1 cellular context compared by ENCODE assay signal in genomic region chr1:189158155-189158554, GRCh38.
TF ChIP-seq lines count a peak whose summit lies in the region.

No MANE protein-coding gene starts in this region.

TF ChIP-seq in HCT116, 20 proteins besides CTCF, POLR2A, EP300 and RAD21 (continued from another document):
- no peak for TF ChIP-seq ZNF274 (IDR thresholded peaks at IDR 0.05; ENCODE audit: low read depth, low read length)
- TF ChIP-seq, protein P1, sequence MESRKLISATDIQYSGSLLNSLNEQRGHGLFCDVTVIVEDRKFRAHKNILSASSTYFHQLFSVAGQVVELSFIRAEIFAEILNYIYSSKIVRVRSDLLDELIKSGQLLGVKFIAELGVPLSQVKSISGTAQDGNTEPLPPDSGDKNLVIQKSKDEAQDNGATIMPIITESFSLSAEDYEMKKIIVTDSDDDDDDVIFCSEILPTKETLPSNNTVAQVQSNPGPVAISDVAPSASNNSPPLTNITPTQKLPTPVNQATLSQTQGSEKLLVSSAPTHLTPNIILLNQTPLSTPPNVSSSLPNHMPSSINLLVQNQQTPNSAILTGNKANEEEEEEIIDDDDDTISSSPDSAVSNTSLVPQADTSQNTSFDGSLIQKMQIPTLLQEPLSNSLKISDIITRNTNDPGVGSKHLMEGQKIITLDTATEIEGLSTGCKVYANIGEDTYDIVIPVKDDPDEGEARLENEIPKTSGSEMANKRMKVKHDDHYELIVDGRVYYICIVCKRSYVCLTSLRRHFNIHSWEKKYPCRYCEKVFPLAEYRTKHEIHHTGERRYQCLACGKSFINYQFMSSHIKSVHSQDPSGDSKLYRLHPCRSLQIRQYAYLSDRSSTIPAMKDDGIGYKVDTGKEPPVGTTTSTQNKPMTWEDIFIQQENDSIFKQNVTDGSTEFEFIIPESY (IDR thresholded peaks at IDR 0.05; ENCODE audit: extremely low read depth, insufficient replicate concordance, low read length): no peak
TF ChIP-seq in HCT116: peak in this region for 0.
